Comparison of ENCODE assay signal across 8 cellular contexts in the genomic region with DNA sequence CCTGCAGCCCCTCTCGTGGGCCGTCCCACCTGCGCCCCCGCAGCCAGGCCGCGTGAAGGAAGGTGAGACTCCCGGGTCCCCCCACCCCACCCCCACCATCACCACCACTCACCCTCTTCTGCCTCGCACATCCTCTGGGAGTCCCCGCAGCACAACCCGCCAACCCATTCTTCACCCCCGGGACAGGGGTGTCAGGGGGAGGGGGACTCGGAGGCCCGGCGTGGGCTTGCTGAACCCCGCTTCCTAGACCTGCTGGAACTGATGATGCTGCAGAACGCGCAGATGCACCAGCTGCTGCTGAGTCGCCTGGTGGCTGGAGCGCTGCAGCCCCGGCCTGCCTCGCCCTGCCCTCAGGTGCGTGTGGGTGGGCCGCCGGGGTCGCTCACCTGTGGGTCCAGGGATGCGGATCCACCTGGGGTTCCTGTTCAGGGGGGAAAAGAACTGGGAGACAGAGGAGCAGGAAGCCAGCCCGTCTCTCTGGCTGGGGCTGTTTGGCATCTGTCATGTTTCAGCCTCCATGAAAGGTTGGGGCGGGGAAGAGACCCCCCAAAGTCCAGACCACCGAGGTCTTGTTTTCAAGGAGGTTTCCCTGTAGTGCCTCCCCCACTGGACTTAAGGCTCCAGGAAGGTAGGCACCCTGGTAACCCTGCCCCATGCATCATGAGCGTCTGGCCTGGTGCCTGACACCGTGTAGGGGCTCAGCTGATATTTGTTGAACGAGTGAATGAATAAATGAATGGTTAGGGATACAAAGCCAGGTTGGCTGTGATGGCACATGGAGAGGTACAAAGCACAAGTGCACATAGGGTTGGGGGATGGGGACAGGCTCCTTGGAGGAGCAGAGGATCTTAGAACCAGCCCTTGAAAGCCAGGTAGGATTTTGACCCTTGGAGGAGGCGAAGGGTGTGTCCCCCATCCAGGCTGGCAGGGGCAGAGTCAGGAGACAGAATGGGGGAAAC. TPM values are rescaled to one million over a fixed set of nuclear protein-coding genes. Genes with fewer than 3 reads are reported as not detected.
DNase-seq lines count a peak whose midpoint lies in the region; ATAC-seq and TF ChIP-seq lines count a peak whose summit lies in the region.

No MANE protein-coding gene starts in this region.

- peak overlapping the region; percentile 74 for H2AFZ ChIP-seq in GM23248

- no peak overlapping the region for H3K27ac ChIP-seq in GM23248
- no peak overlapping the region for H3K27ac ChIP-seq in thyroid gland

- TF ChIP-seq CTCF in fibroblast of the aortic adventitia (IDR thresholded peaks at IDR 0.05; ENCODE audit: insufficient read depth, low read length), result no peak
- TF ChIP-seq CTCF in thyroid gland (IDR thresholded peaks at IDR 0.05), result no peak

- no peaks in the 10 kb centered on the region for H3K79me2 ChIP-seq in GM23248 (ENCODE audit: insufficient read depth)

- TF ChIP-seq POLR2A in thyroid gland (IDR thresholded peaks at IDR 0.05), result no peak

- H3K4me3 ChIP-seq in GM23248 (peak overlapping the region; percentile 70), fibroblast of the aortic adventitia (ENCODE audit: low read depth, low read length) (peak overlapping the region; percentile 74), thyroid gland (replicated peaks in 1 of 3) (peak overlapping the region in 1 of 3 donors; percentile 56)

- H3K9me3 ChIP-seq in GM23248 (ENCODE audit: low read depth) (no peaks in the 10 kb centered on the region), thyroid gland (no peaks in the 10 kb centered on the region)

- H3K4me2 ChIP-seq in GM23248 (ENCODE audit: unreplicated experiment), result peak overlapping the region; percentile 79

- no peaks in the 10 kb centered on the region for H3K4me1 ChIP-seq in GM23248 (ENCODE audit: insufficient read depth)
- peaks cover 20 to 41% of the 10 kb centered on the region in 2 donors for H3K4me1 ChIP-seq in thyroid gland

- DNase-seq in GM23248 (no peak), T-helper 9 cell (peak; percentile 35), fibroblast of the aortic adventitia (ENCODE audit: low read depth) (no peak), sciatic nerve (ENCODE audit: low spot score) (peak; percentile 50), DMS79 treated with DMSO at 0.1 percent for 48 hours (lab: John Stamatoyannopoulos, UW) (no peak), thyroid gland (no peak), NCI-H2029 (lab: John Stamatoyannopoulos, UW) (no peak)

- H3K9me2 ChIP-seq in GM23248 (ENCODE audit: insufficient read depth), result no peaks in the 10 kb centered on the region

- no peaks in the 10 kb centered on the region for H3F3A ChIP-seq in GM23248 (ENCODE audit: insufficient read depth)

- H3K36me3 ChIP-seq in GM23248 (ENCODE audit: low read depth) (no peaks in the 10 kb centered on the region), thyroid gland (no peaks in the 10 kb centered on the region)

- peak overlapping the region; percentile 20; the same call in 1 of the 2 replicates for H3K9ac ChIP-seq in GM23248

- no peaks in the 10 kb centered on the region for H4K20me1 ChIP-seq in GM23248 (ENCODE audit: insufficient read depth)

- WGBS in GM23248 (ENCODE audit: low coverage in 1 of 2, low lambda C conversion rate in 2 of 2, missing lambda C conversion rate in 2 of 2), 2 experiments, result 22 to 26% methylated on average over 26 to 32 of the region's 33 CpGs
- 33 to 45% methylated on average over 11 to 13 of the region's 33 CpGs for WGBS in thyroid gland, 2 donors

- H3K27me3 ChIP-seq in GM23248 (replicated peaks; ENCODE audit: insufficient read depth), result peaks cover 27% of the 10 kb centered on the region
- H3K27me3 ChIP-seq in thyroid gland, result no peaks in the 10 kb centered on the region

- intact Hi-C loops in sciatic nerve (cut with DNase I) (no loop called here), thyroid gland (cut with DNase I) (no loop called here)

- ATAC-seq in sciatic nerve (no peak), HG02884 (IDR thresholded peaks at IDR 0.05; ENCODE audit: unreplicated experiment) (no peak)

- in situ Hi-C loops in GM23248 (cut with MboI), result no loop called here

RNA-seq across cellular contexts. Expression of a gene that starts 0.8 kb away (rescaled TPM):
- not detected in 2 replicates for total RNA-seq in GM23248 (2014; rRNA removed; shearing (Covaris generic))
- 0.47 TPM in 1 of 2 replicates, not detected in the other for polyA plus RNA-seq in GM23248 (2016; fragmentation: Nextera tagmentation; extraction: Ambion mirVana)
- total RNA-seq in fibroblast of the aortic adventitia (ENCODE audit: low replicate concordance), result 0.99 and 1.4 TPM in 2 replicates
- total RNA-seq in sciatic nerve, result 1.0 TPM
- total RNA-seq in thyroid gland, result 1 to 10 TPM; 1.7 to 5.6 (median 4.2) TPM

RNA-seq across cellular contexts. Expression of a gene that starts 21.4 kb away (rescaled TPM):
- total RNA-seq in GM23248 (2014; rRNA removed; shearing (Covaris generic)), result 0.97 and 3.4 TPM in 2 replicates
- polyA plus RNA-seq in GM23248 (2016; fragmentation: Nextera tagmentation; extraction: Ambion mirVana), result 0.94 and 1.3 TPM in 2 replicates
- total RNA-seq in fibroblast of the aortic adventitia (ENCODE audit: low replicate concordance), result 2.6 and 3.0 TPM in 2 replicates
- 38.2 TPM for total RNA-seq in sciatic nerve
- 10 to 100 TPM; 20.3 to 41.8 (median 30.6) TPM for total RNA-seq in thyroid gland

RNA-seq across cellular contexts. Expression of a gene that starts 26.3 kb away (rescaled TPM):
- total RNA-seq in GM23248 (2014; rRNA removed; shearing (Covaris generic)), result not detected in 2 replicates
- polyA plus RNA-seq in GM23248 (2016; fragmentation: Nextera tagmentation; extraction: Ambion mirVana), result not detected in 2 replicates
- total RNA-seq in fibroblast of the aortic adventitia (ENCODE audit: low replicate concordance) (0.18 TPM in 1 of 2 replicates, not detected in the other), sciatic nerve (3.5 TPM), thyroid gland (1 to 10 TPM; 2.4 to 7.1 (median 4.0) TPM)

Comparison
In these comparisons a context has a peak if more than half of its experiments do, and no peak if none do; other contexts are left out.
1. DNase-seq: peak in T-helper 9 cell (single experiment) and sciatic nerve (single experiment); none in GM23248 (single experiment), fibroblast of the aortic adventitia (single experiment), DMS79 treated with DMSO at 0.1 percent for 48 hours (single experiment), thyroid gland (0 of 2) and NCI-H2029 (single experiment).